33 cellular contexts compared by ENCODE assay signal in genomic region chr19:39602224-39602623, GRCh38. TPM values are rescaled to one million over a fixed set of nuclear protein-coding genes. Genes with fewer than 3 reads are reported as not detected.
"Had no signal": no experiment of that assay in that cellular context is flagged by ENCODE, and none has a peak within 500 bp of the region (broad histone marks: within the 10 kb centered on the region; RNA-seq: fewer than 3 reads in every experiment).

A gene with protein sequence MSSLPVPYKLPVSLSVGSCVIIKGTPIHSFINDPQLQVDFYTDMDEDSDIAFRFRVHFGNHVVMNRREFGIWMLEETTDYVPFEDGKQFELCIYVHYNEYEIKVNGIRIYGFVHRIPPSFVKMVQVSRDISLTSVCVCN (plus strand): TSS chr19:39602524. CDS start chr19:39602569, 45 bp downstream.

- H3K4me3 ChIP-seq: adrenal gland, ascending aorta, dorsolateral prefrontal cortex, right lobe of liver, tibial nerve had no signal

- ATAC-seq: activated CD4-positive, alpha-beta T cell treated with anti-CD3 and anti-CD28 coated beads for 36 hours; activated T-cell treated with anti-CD3 and anti-CD28 coated beads, Interleukin-2, amount 50 U/mL, for 4 hours; effector memory CD8-positive, alpha-beta T cell; esophagus mucosa; right lobe of liver; stimulated activated effector memory CD8-positive, alpha-beta T cell treated with anti-CD3 and anti-CD28 coated beads, Interleukin-12 subunit alpha, Interleukin-12 subunit beta, amount 100 ng/mL, for 72 hours; stimulated activated naive CD8-positive, alpha-beta T cell treated with anti-CD3 and anti-CD28 coated beads, Interleukin-15, amount 100 ng/mL, for 72 hours had no signal

- H3K27ac ChIP-seq: adrenal gland, ascending aorta, brain microvascular endothelial cell, dorsolateral prefrontal cortex, right lobe of liver, tibial nerve had no signal

- H3K36me3 ChIP-seq: adrenal gland, ascending aorta, brain microvascular endothelial cell, right lobe of liver, tibial nerve had no signal

- H3K4me1 ChIP-seq: adrenal gland, ascending aorta, right lobe of liver, tibial nerve had no signal

- H3K9me3 ChIP-seq: adrenal gland, ascending aorta, right lobe of liver had no signal

- H3K27me3 ChIP-seq: ascending aorta, brain microvascular endothelial cell, right lobe of liver, tibial nerve had no signal

- DNase-seq: activated B cell treated with CpG ODN at 0.5 μM for 24 hours; activated CD4-positive, alpha-beta T cell treated with anti-CD3 and anti-CD28 coated beads for 36 hours; activated CD4-positive, alpha-beta T cell treated with anti-CD3 and anti-CD28 coated beads, Interleukin-2, amount 50 U/mL, for 4 hours; activated CD8-positive, alpha-beta memory T cell treated with anti-CD3 and anti-CD28 coated beads for 24 hours; activated CD8-positive, alpha-beta memory T cell treated with anti-CD3 and anti-CD28 coated beads, Interleukin-2, amount 50 U/mL, for 48 hours; activated naive CD4-positive, alpha-beta T cell; activated T-cell treated with anti-CD3 and anti-CD28 coated beads, Interleukin-2, amount 50 U/mL, for 4 hours; adrenal gland; brain microvascular endothelial cell; caudate nucleus; dorsolateral prefrontal cortex; effector memory CD8-positive, alpha-beta T cell; foreskin melanocyte; hypothalamus; naive B cell; occipital lobe; posterior cingulate gyrus; right lobe of liver; small intestine; stimulated activated CD4-positive, alpha-beta T cell treated with anti-CD3 and anti-CD28 coated beads, Interleukin-2, amount 100 ng/mL, for 24 hours; stimulated activated naive CD8-positive, alpha-beta T cell treated with anti-CD3 and anti-CD28 coated beads, Interleukin-15, amount 100 ng/mL, for 72 hours; T1000 had no signal

RNA-seq across cellular contexts. Expression of the gene that starts here (rescaled TPM):
- total RNA-seq: activated B cell treated with CpG ODN at 0.5 μM for 24 hours; activated CD4-positive, alpha-beta T cell treated with anti-CD3 and anti-CD28 coated beads for 36 hours; activated T-cell treated with anti-CD3 and anti-CD28 coated beads, Interleukin-2, amount 50 U/mL, for 4 hours; activated T-helper 2 cell treated with anti-CD3 and anti-CD28 coated beads, Interferon-gamma antibody, Interleukin-2, Interleukin-4, amounts not matched to agents 10 μg/mL and 5 μg/mL and 100 μg/mL, durations not matched to agents 14 hours and 24 hours and 36 hours; adrenal gland; ascending aorta; endothelial cell of umbilical vein; esophagus mucosa; liver; mesenteric fat pad; mucosa of gallbladder; occipital lobe; right lobe of liver; tibial nerve; urinary bladder had no signal
- polyA plus RNA-seq: adrenal gland, endothelial cell of umbilical vein, liver, neural cell, small intestine, urinary bladder had no signal
